Comparison of ENCODE assay signal across 18 cellular contexts in genomic region chr20:9689041-9689440, GRCh38.
"Had no signal": no experiment of that assay in that cellular context is flagged by ENCODE, and none has a peak within 500 bp of the region (broad histone marks: within the 10 kb centered on the region; RNA-seq: fewer than 3 reads in every experiment).

No MANE protein-coding gene starts in this region.

- H3K36me3 ChIP-seq: adrenal gland, ascending aorta, colonic mucosa, esophagus muscularis mucosa, stomach, transverse colon had no signal

- H3K27me3 ChIP-seq: adrenal gland, ascending aorta, colonic mucosa, dorsolateral prefrontal cortex, esophagus muscularis mucosa, stomach, transverse colon had no signal

- DNase-seq: activated naive CD4-positive, alpha-beta T cell; activated T-cell treated with anti-CD3 and anti-CD28 coated beads, Interleukin-2, amount 50 U/mL, for 1 hour; adrenal gland; central memory CD4-positive, alpha-beta T cell; colonic mucosa; effector memory CD8-positive, alpha-beta T cell; left cardiac atrium; small intestine; stimulated activated CD4-positive, alpha-beta T cell treated with anti-CD3 and anti-CD28 coated beads, Interleukin-2, amount 100 ng/mL, for 24 hours; stomach; transverse colon had no signal

- H3K27ac ChIP-seq: adrenal gland, ascending aorta, colonic mucosa, esophagus muscularis mucosa, parathyroid adenoma, stomach, transverse colon had no signal

- ATAC-seq: effector memory CD8-positive, alpha-beta T cell; left cardiac atrium; sciatic nerve; stimulated activated memory B cell treated with anti-CD40 and anti-IgM and Interleukin-4, amounts not matched to agents 10 μg/mL and 1 μg/mL and 100 μg/mL, for 72 hours; WTC11 had no signal

- H3K4me3 ChIP-seq: adrenal gland, ascending aorta, colonic mucosa, dorsolateral prefrontal cortex, esophagus muscularis mucosa, stomach, transverse colon had no signal
